In genomic region chr3:134768845-134769244, GRCh38 we compare ENCODE assay signal across 30 cellular contexts. TPM values are rescaled to one million over a fixed set of nuclear protein-coding genes. Genes with fewer than 3 reads are reported as not detected.
"Had no signal": no experiment of that assay in that cellular context is flagged by ENCODE, and none has a peak within 500 bp of the region (broad histone marks: within the 10 kb centered on the region; RNA-seq: fewer than 3 reads in every experiment).

No MANE protein-coding gene starts in this region.

- H3K4me1 Mint-ChIP-seq: activated CD4-positive, alpha-beta T cell treated with anti-CD3 and anti-CD28 coated beads for 36 hours; activated CD4-positive, alpha-beta T cell treated with anti-CD3 and anti-CD28 coated beads, Interleukin-2, amount 10 ng/mL, durations not matched to agents 7 days and 5 days; activated naive CD8-positive, alpha-beta T cell treated with anti-CD3 and anti-CD28 coated beads, Interleukin-2, amount 50 U/mL, for 24 hours; brain; WTC11 had no signal

- H3K27ac ChIP-seq: Peyer's patch, SJSA1 had no signal

- H3K4me2 ChIP-seq: SK-N-SH had no signal

- H3K27ac Mint-ChIP-seq: activated CD4-positive, alpha-beta T cell treated with anti-CD3 and anti-CD28 coated beads for 36 hours; activated CD4-positive, alpha-beta T cell treated with anti-CD3 and anti-CD28 coated beads, Interleukin-2, amount 10 ng/mL, durations not matched to agents 7 days and 5 days; activated CD8-positive, alpha-beta T cell treated with anti-CD3 and anti-CD28 coated beads, Interleukin-2, amount 10 ng/mL, durations not matched to agents 7 days and 5 days; activated naive CD4-positive, alpha-beta T cell treated with anti-CD3 and anti-CD28 coated beads for 36 hours; activated naive CD4-positive, alpha-beta T cell treated with anti-CD3 and anti-CD28 coated beads, Interleukin-2, amount 50 U/mL, for 72 hours; activated naive CD8-positive, alpha-beta T cell treated with anti-CD3 and anti-CD28 coated beads, Interleukin-2, amount 50 U/mL, for 24 hours; activated T-helper 1 cell treated with anti-CD3 and anti-CD28 coated beads, Interleukin-12 subunit alpha, Interleukin-12 subunit beta, Interleukin-2, Interleukin-4 antibody, amounts not matched to agents 30 ng/mL and 10 ng/mL and 1 ng/mL, durations not matched to agents 14 hours and 24 hours and 36 hours; IgD-negative memory B cell; T-helper 1 cell treated with Interleukin-12 subunit alpha and Interleukin-12 subunit beta and Interleukin-4 antibody, amounts not matched to agents 30 μg/mL and 1 μg/mL, for 36 hours; T-helper 2 cell treated with Interferon-gamma antibody and Interleukin-4, amounts not matched to agents 5 μg/mL and 100 μg/mL, for 36 hours; WTC11 had no signal

- H3K27me3 Mint-ChIP-seq: activated naive CD8-positive, alpha-beta T cell treated with anti-CD3 and anti-CD28 coated beads, Interleukin-2, amount 50 U/mL, for 24 hours; brain had no signal

- H3K4me1 ChIP-seq: Peyer's patch, SJSA1 had no signal

- H3K4me3 Mint-ChIP-seq: activated CD4-positive, alpha-beta T cell treated with anti-CD3 and anti-CD28 coated beads for 36 hours; activated CD4-positive, alpha-beta T cell treated with anti-CD3 and anti-CD28 coated beads, Interleukin-2, amount 10 ng/mL, durations not matched to agents 7 days and 5 days; activated CD8-positive, alpha-beta T cell treated with anti-CD3 and anti-CD28 coated beads, Interleukin-2, amount 10 ng/mL, durations not matched to agents 7 days and 5 days; activated naive CD4-positive, alpha-beta T cell treated with anti-CD3 and anti-CD28 coated beads for 36 hours; activated naive CD8-positive, alpha-beta T cell treated with anti-CD3 and anti-CD28 coated beads, Interleukin-2, amount 50 U/mL, for 24 hours; activated T-cell treated with anti-CD3 and anti-CD28 coated beads, Interleukin-2, amount 50 U/mL, for 4 hours; activated T-helper 1 cell treated with anti-CD3 and anti-CD28 coated beads, Interleukin-12 subunit alpha, Interleukin-12 subunit beta, Interleukin-2, Interleukin-4 antibody, amounts not matched to agents 30 ng/mL and 10 ng/mL and 1 ng/mL, durations not matched to agents 14 hours and 24 hours and 36 hours; brain; IgD-negative memory B cell; T-helper 1 cell treated with Interleukin-12 subunit alpha and Interleukin-12 subunit beta and Interleukin-4 antibody, amounts not matched to agents 30 μg/mL and 1 μg/mL, for 36 hours; T-helper 2 cell treated with Interferon-gamma antibody and Interleukin-4, amounts not matched to agents 5 μg/mL and 100 μg/mL, for 36 hours; WTC11 had no signal

- ATAC-seq: activated CD4-positive, alpha-beta T cell treated with anti-CD3 and anti-CD28 coated beads for 36 hours; activated CD4-positive, CD25-positive, alpha-beta regulatory T cell treated with anti-CD3 and anti-CD28 coated beads, Interleukin-2, amount 50 U/mL, for 24 hours; activated CD8-positive, alpha-beta T cell treated with anti-CD3 and anti-CD28 coated beads, Interleukin-2, amount 10 ng/mL, durations not matched to agents 7 days and 5 days; activated naive CD4-positive, alpha-beta T cell treated with anti-CD3 and anti-CD28 coated beads, Interleukin-2, amount 50 U/mL, for 72 hours; activated naive CD8-positive, alpha-beta T cell treated with anti-CD3 and anti-CD28 coated beads, Interleukin-2, amount 50 U/mL, for 24 hours; activated T-cell treated with anti-CD3 and anti-CD28 coated beads, Interleukin-2, amount 50 U/mL, for 4 hours; WTC11 had no signal

- H3K36me3 ChIP-seq: Peyer's patch, SJSA1 had no signal

- H3K9me3 Mint-ChIP-seq: activated CD4-positive, alpha-beta T cell treated with anti-CD3 and anti-CD28 coated beads, Interleukin-2, amount 10 ng/mL, durations not matched to agents 7 days and 5 days; activated naive CD4-positive, alpha-beta T cell treated with anti-CD3 and anti-CD28 coated beads for 36 hours; activated naive CD4-positive, alpha-beta T cell treated with anti-CD3 and anti-CD28 coated beads, Interleukin-2, amount 50 U/mL, for 72 hours; activated naive CD8-positive, alpha-beta T cell treated with anti-CD3 and anti-CD28 coated beads, Interleukin-2, amount 50 U/mL, for 24 hours; activated T-cell treated with anti-CD3 and anti-CD28 coated beads, Interleukin-2, amount 50 U/mL, for 4 hours; activated T-helper 1 cell treated with anti-CD3 and anti-CD28 coated beads, Interleukin-12 subunit alpha, Interleukin-12 subunit beta, Interleukin-2, Interleukin-4 antibody, amounts not matched to agents 30 ng/mL and 10 ng/mL and 1 ng/mL, durations not matched to agents 14 hours and 24 hours and 36 hours; brain; IgD-negative memory B cell; T-helper 1 cell treated with Interleukin-12 subunit alpha and Interleukin-12 subunit beta and Interleukin-4 antibody, amounts not matched to agents 30 μg/mL and 1 μg/mL, for 36 hours; T-helper 2 cell treated with Interferon-gamma antibody and Interleukin-4, amounts not matched to agents 5 μg/mL and 100 μg/mL, for 36 hours had no signal

- H3K9ac ChIP-seq: SK-N-SH had no signal

- H3K4me3 ChIP-seq: Peyer's patch, SJSA1 had no signal

- H3K27me3 ChIP-seq: Peyer's patch, SJSA1 had no signal

- DNase-seq: activated CD4-positive, alpha-beta T cell treated with anti-CD3 and anti-CD28 coated beads for 36 hours; activated CD4-positive, alpha-beta T cell treated with anti-CD3 and anti-CD28 coated beads, Interleukin-2, amount 10 ng/mL, durations not matched to agents 7 days and 5 days; activated CD4-positive, alpha-beta T cell treated with anti-CD3 and anti-CD28 coated beads, Interleukin-2, amount 50 U/mL, for 48 hours; activated CD8-positive, alpha-beta T cell treated with anti-CD3 and anti-CD28 coated beads, Interleukin-2, amount 10 ng/mL, durations not matched to agents 7 days and 5 days; activated gamma-delta T cell treated with Interleukin-2 at 50 U/mL for 16 hours; activated naive CD4-positive, alpha-beta T cell treated with anti-CD3 and anti-CD28 coated beads for 36 hours; activated naive CD8-positive, alpha-beta T cell treated with anti-CD3 and anti-CD28 coated beads, Interleukin-2, amount 50 U/mL, for 24 hours; activated T-cell treated with anti-CD3 and anti-CD28 coated beads, Interleukin-2, amount 50 U/mL, for 4 hours; anterior cingulate cortex; Karpas-422; KBM-7; NCI-H1436; NCI-H1694 treated with DMSO at 0.1 percent for 48 hours; NCI-H2029; NCI-H345; NCI-H524 treated with DMSO at 0.1 percent for 48 hours; Peyer's patch; RPMI8226; SHP77 treated with DMSO at 0.1 percent for 48 hours; SK-N-SH had no signal

- H3K9me3 ChIP-seq: Peyer's patch, SJSA1, SK-N-SH had no signal

- H3K36me3 Mint-ChIP-seq: activated naive CD4-positive, alpha-beta T cell treated with anti-CD3 and anti-CD28 coated beads, Interleukin-2, amount 50 U/mL, for 72 hours; brain; IgD-negative memory B cell; WTC11 had no signal

RNA-seq across cellular contexts. Expression of gene EPHB1, which starts 26.2 kb away (rescaled TPM):
- total RNA-seq: MCF 10A, SJSA1 had no signal
